ENCODE assay signal across 8 cellular contexts in genomic region chr16:68264128-68265077, GRCh38. TPM values are rescaled to one million over a fixed set of nuclear protein-coding genes. Genes with fewer than 3 reads are reported as not detected.
DNase-seq lines count a peak whose midpoint lies in the region; ATAC-seq and TF ChIP-seq lines count a peak whose summit lies in the region.

SLC7A6 (plus strand) TSS chr16:68264526; CDS start chr16:68274727, 10,201 bp downstream.

- peak; percentile 52 for DNase-seq in GDM1 (lab: John Stamatoyannopoulos, UW)
- peak; percentile 58 for DNase-seq in T1000 (lab: John Stamatoyannopoulos, UW)
- peak; percentile 52 for DNase-seq in astrocyte of the spinal cord (ENCODE audit: low read depth, low spot score)
- DNase-seq in iPS DF 6.9 (ENCODE audit: low read depth, low spot score), result no peak
- peak; percentile 53 to 76 for DNase-seq in gastrocnemius medialis
- no peak for DNase-seq in NCI-H187 treated with DMSO at 0.1 percent for 48 hours (lab: John Stamatoyannopoulos, UW)

- TF ChIP-seq CTCF in astrocyte of the spinal cord (IDR thresholded peaks at IDR 0.05; ENCODE audit: low read depth, low read length) (peak; percentile 62), gastrocnemius medialis (IDR thresholded peaks at IDR 0.05 in 4 of 5, conservative IDR thresholded peaks at IDR 0.05 in 1 of 5) (peak; percentile 72 to 89 (median 83))

- TF ChIP-seq POLR2A in gastrocnemius medialis (IDR thresholded peaks at IDR 0.05), result peak; percentile 97 to 99

- peak within 1 kb of the TSS; percentile 57 for H3K27ac ChIP-seq in KOPT-K1 (ENCODE audit: low read depth, low read length, poor library complexity, severe bottlenecking)
- H3K27ac ChIP-seq in iPS DF 6.9 (ENCODE audit: low read length), result no peak within 1 kb of the TSS
- H3K27ac ChIP-seq in gastrocnemius medialis, result peak within 1 kb of the TSS; percentile 95 to 100 (median 99)

- H3K36me3 ChIP-seq in KOPT-K1 (ENCODE audit: insufficient read depth, low read length) (0 out of 2 replicates have a peak, but pooled peaks cover 4% of the 10 kb centered on the region), iPS DF 6.9 (ENCODE audit: control insufficient read depth, insufficient read depth, low read length) (no peaks in the 10 kb centered on the region; the same call in 1 of the 2 replicates), gastrocnemius medialis (peaks cover 0 to 35% of the 10 kb centered on the region in 2 donors)

- intact Hi-C loops in gastrocnemius medialis (cut with DNase I; ENCODE audit: low total_unique reads), result loop anchor here (2.0 to 5.0 kb wide), 2 partner anchors 18 to 48 kb away; partner anchors contain the start of genes PRMT7 and SLC7A6OS

- in situ Hi-C loops in astrocyte of the spinal cord (cut with HindIII; ENCODE audit: low sequenced_read_pairs) (no loop called here), gastrocnemius medialis (cut with MboI; ENCODE audit: low sequenced_read_pairs in 4 of 4) (loop anchor here in 2 of 4 donors (5.0 kb wide), 2 partner anchors 63 to 68 kb away; no protein-coding TSS in a partner anchor)

- no peaks in the 10 kb centered on the region for H3K27me3 ChIP-seq in iPS DF 6.9 (ENCODE audit: control insufficient read depth, insufficient read depth, low read length)
- no peaks in the 10 kb centered on the region for H3K27me3 ChIP-seq in gastrocnemius medialis

- H3K4me1 ChIP-seq in iPS DF 6.9 (ENCODE audit: control insufficient read depth, insufficient read depth, low read length) (peaks cover 2% of the 10 kb centered on the region; the same call in 1 of the 2 replicates), gastrocnemius medialis (peaks cover 43 to 69% of the 10 kb centered on the region in 2 donors)

- no peaks in the 10 kb centered on the region for H3K9me3 ChIP-seq in KOPT-K1 (ENCODE audit: insufficient read depth, low read length, poor library complexity, severe bottlenecking)
- no peaks in the 10 kb centered on the region for H3K9me3 ChIP-seq in iPS DF 6.9 (ENCODE audit: control insufficient read depth, insufficient read depth, low read length)
- no peaks in the 10 kb centered on the region for H3K9me3 ChIP-seq in gastrocnemius medialis

- no CpG with 5 or more reads among the region's 123 CpGs for WGBS in iPS DF 6.9 (ENCODE audit: insufficient coverage, insufficient read length)

- H3K4me3 ChIP-seq in astrocyte of the spinal cord (ENCODE audit: low read depth, low read length) (peak within 1 kb of the TSS; percentile 81), iPS DF 6.9 (ENCODE audit: low read length) (peak within 1 kb of the TSS; percentile 97), gastrocnemius medialis (peak within 1 kb of the TSS; percentile 84 to 96 (median 94))

- peak; percentile 68 for ATAC-seq in GM21737 (IDR thresholded peaks at IDR 0.05; ENCODE audit: unreplicated experiment)
- ATAC-seq in gastrocnemius medialis, result peak; percentile 49 to 55

RNA-seq across cellular contexts. Expression of gene SLC7A6, which starts in this region (rescaled TPM):
- 100 to 1,000 TPM in 3 of 4 donors, 10 to 100 TPM in 1; 97.3 to 205 (median 117) TPM for total RNA-seq in gastrocnemius medialis

Comparison
In these comparisons a context has a peak if more than half of its experiments do, and no peak if none do; other contexts are left out.
1. DNase-seq: peak in GDM1 (single experiment), T1000 (single experiment), astrocyte of the spinal cord (single experiment) and gastrocnemius medialis (2 of 2); none in iPS DF 6.9 (single experiment) and NCI-H187 treated with DMSO at 0.1 percent for 48 hours (single experiment).
2. Peak in every context shown above with its lines, with median percentiles within 50 percentile points of each other: H3K4me3 ChIP-seq.